In genomic region chr3:12924437-12924836, GRCh38 we compare ENCODE assay signal across 24 cellular contexts.
DNase-seq lines count a peak whose midpoint lies in the region; ATAC-seq and TF ChIP-seq lines count a peak whose summit lies in the region.
"Had no signal": no experiment of that assay in that cellular context is flagged by ENCODE, and none has a peak within 500 bp of the region (broad histone marks: within the 10 kb centered on the region; RNA-seq: fewer than 3 reads in every experiment).

No MANE protein-coding gene starts in this region.

- no peaks in the 10 kb centered on the region for H3K9me3 Mint-ChIP-seq in natural killer cell
- H3K9me3 Mint-ChIP-seq: activated CD4-positive, alpha-beta memory T cell treated with anti-CD3 and anti-CD28 coated beads for 36 hours; CD4-positive, alpha-beta T cell; nephron had no signal

- H3K27ac Mint-ChIP-seq in natural killer cell = peak overlapping the region in 1 of 2 donors; percentile 44
- H3K27ac Mint-ChIP-seq: activated CD4-positive, alpha-beta memory T cell treated with anti-CD3 and anti-CD28 coated beads for 36 hours; CD4-positive, alpha-beta T cell; nephron had no signal

- intact Hi-C loops in natural killer cell (cut with micrococcal nuclease) = no loop called here

- peak overlapping the region; percentile 51 for H3K27ac ChIP-seq in angular gyrus (ENCODE audit: low read depth, low read length)
- H3K27ac ChIP-seq: pancreas had no signal

- peak; percentile 31 for DNase-seq in GF-D8 (lab: John Stamatoyannopoulos, UW)
- peak; percentile 36 for DNase-seq in natural killer cell
- DNase-seq in NCI-H1417 (lab: John Stamatoyannopoulos, UW) = no peak
- no peak for DNase-seq in AG08396 (ENCODE audit: low spot score)
- DNase-seq in OCI-M2 (lab: John Stamatoyannopoulos, UW; ENCODE audit: unreplicated experiment) = no peak
- DNase-seq: activated CD4-positive, alpha-beta memory T cell treated with anti-CD3 and anti-CD28 coated beads for 36 hours; adrenal gland; CD4-positive, alpha-beta T cell; DMS 273 treated with DMSO at 0.1 percent for 48 hours; effector memory CD4-positive, alpha-beta T cell; foreskin fibroblast; left cardiac atrium; NCI-H1417 treated with DMSO at 0.1 percent for 48 hours; NCI-H82; pancreas; stimulated activated CD4-positive, alpha-beta T cell treated with anti-CD3 and anti-CD28 coated beads, Interleukin-12 subunit alpha, Interleukin-12 subunit beta, amount 100 ng/mL, for 4 hours; stimulated activated CD4-positive, alpha-beta T cell treated with anti-CD3 and anti-CD28 coated beads, Interleukin-4, amount 100 ng/mL, for 24 hours; stimulated activated naive CD8-positive, alpha-beta T cell treated with anti-CD3 and anti-CD28 coated beads, Interleukin-15, Interleukin-2, amounts not matched to agents 100 U/mL and 50 U/mL, for 24 hours had no signal

- ATAC-seq in GM18861 (IDR thresholded peaks at IDR 0.05; ENCODE audit: unreplicated experiment) (peak; percentile 64), natural killer cell (peak; percentile 67 to 88 (median 84))
- ATAC-seq: HCT116; left cardiac atrium; pancreas; right cardiac atrium; Right ventricle myocardium inferior; stimulated activated naive CD8-positive, alpha-beta T cell treated with anti-CD3 and anti-CD28 coated beads, Interleukin-15, Interleukin-2, amounts not matched to agents 100 U/mL and 50 U/mL, for 24 hours had no signal

- H3K4me1 Mint-ChIP-seq in natural killer cell = peaks cover 24 to 42% of the 10 kb centered on the region in 2 donors

- no peaks in the 10 kb centered on the region for H3K36me3 Mint-ChIP-seq in natural killer cell

- TF ChIP-seq CTCF in natural killer cell (IDR thresholded peaks at IDR 0.05) = no peak

- H3K27me3 Mint-ChIP-seq in natural killer cell (ENCODE audit: low read depth in 2 of 2) = no peaks in the 10 kb centered on the region
- H3K27me3 Mint-ChIP-seq: activated CD4-positive, alpha-beta memory T cell treated with anti-CD3 and anti-CD28 coated beads for 36 hours; CD4-positive, alpha-beta T cell had no signal

- peak overlapping the region; percentile 35 for H3K4me3 Mint-ChIP-seq in natural killer cell
- H3K4me3 Mint-ChIP-seq: activated CD4-positive, alpha-beta memory T cell treated with anti-CD3 and anti-CD28 coated beads for 36 hours; CD4-positive, alpha-beta T cell; nephron had no signal

Comparison
In these comparisons a context has a peak if more than half of its experiments do, and no peak if none do; other contexts are left out.
1. DNase-seq: peak in GF-D8 (single experiment) and natural killer cell (single experiment); none in NCI-H1417 (0 of 3), AG08396 (single experiment) and OCI-M2 (single experiment).